Comparison of ENCODE assay signal across 8 cellular contexts in the genomic region with DNA sequence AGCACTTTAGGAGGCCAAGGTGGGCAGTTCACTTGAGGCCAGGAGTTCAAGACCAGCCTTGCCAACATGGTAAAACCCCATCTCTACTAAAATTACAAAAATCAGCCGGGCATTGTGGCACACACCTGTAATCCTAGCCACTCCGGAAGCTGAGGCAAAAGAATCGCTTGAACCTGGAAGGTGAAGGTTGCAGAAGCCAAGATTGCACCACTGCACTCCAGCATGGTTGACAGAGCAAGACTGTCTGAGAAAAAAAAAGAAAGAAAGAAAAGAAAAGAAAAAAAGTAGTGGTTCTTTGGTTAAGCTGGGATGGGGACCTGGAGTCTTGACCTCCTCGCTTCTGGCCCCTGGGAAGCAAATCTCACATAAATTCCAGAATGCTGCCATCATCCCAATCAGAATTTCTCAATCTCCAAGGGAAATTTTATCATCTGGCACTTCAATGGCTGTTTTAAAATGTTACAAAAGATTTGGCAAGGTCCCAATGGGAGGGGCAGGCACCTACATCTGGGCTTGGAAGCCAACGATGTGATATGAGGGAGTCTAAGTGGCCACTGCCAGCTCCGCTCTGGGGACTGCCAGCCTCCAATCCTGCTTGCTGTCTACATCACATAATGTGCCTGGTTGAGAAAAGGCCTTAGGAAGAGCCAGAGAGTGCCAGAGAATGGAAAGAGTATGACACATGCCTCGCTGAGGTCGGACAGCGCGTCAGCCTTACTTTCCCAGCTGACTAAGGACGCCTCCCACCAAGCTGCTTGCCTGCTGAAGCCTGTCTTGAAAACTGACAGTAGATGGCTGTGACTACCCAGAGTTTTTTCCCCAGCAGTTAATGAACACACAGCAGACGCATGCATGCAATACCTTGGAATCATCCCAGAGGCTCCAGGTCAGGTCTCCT. TPM values are rescaled to one million over a fixed set of nuclear protein-coding genes. Genes with fewer than 3 reads are reported as not detected.
A peak's percentile ranks its signal among the peaks of the same experiment; 100 is the strongest.
DNase-seq lines count a peak whose midpoint lies in the region; ATAC-seq, FAIRE-seq and TF ChIP-seq lines count a peak whose summit lies in the region.

No MANE protein-coding gene starts in this region.

- H3K27ac ChIP-seq in HepG2 (ENCODE audit: extremely low read length, insufficient read depth, low read length) (no peak overlapping the region), tibial artery (peak overlapping the region; percentile 35 to 61)

- H3K4me3 ChIP-seq in astrocyte of the spinal cord (ENCODE audit: low read depth, low read length), result no peak overlapping the region
- H3K4me3 ChIP-seq in HepG2 (replicated peaks in 1 of 3; ENCODE audit: insufficient read depth in 1 of 3, low read depth in 2 of 3, low read length in 3 of 3), result peak overlapping the region; percentile 6 to 53 (median 35); a peak in 3 of 6 replicates
- H3K4me3 ChIP-seq in tibial artery, result no peak overlapping the region

- peak overlapping the region; percentile 71 for H3K4me2 ChIP-seq in HepG2 (ENCODE audit: low read depth, low read length)

- no peaks in the 10 kb centered on the region for H3K79me2 ChIP-seq in HepG2 (ENCODE audit: insufficient read depth, low read length)

- in situ Hi-C loops in astrocyte of the spinal cord (cut with HindIII; ENCODE audit: low sequenced_read_pairs) (no loop called here), HepG2 (cut with HindIII; ENCODE audit: extremely low pct_ligation_motif_present, low pct_unique_long_range_greater_than_20kb) (no loop called here), GM13976 (cut with MboI; ENCODE audit: low sequenced_read_pairs, unreplicated experiment) (no loop called here)

- DNase-seq in astrocyte of the spinal cord (ENCODE audit: low read depth, low spot score) (peak; percentile 97), HepG2 (ENCODE audit: low spot score) (peak; percentile 72), tibial artery (peak; percentile 82 to 92), GM13976 (ENCODE audit: low spot score) (no peak), HEK293T (ENCODE audit: extremely low spot score) (no peak), SHP77 (lab: John Stamatoyannopoulos, UW) (no peak)

- peak; percentile 87 for ATAC-seq in HepG2
- no peak for ATAC-seq in HG03135 (IDR thresholded peaks at IDR 0.05; ENCODE audit: unreplicated experiment)

- no peak for TF ChIP-seq POLR2A in HepG2 (IDR thresholded peaks at IDR 0.05; ENCODE audit: insufficient read depth in 1 of 2, low read depth in 2 of 2, low read length in 2 of 2)

- H4K20me1 ChIP-seq in HepG2 (ENCODE audit: insufficient read depth, low read length), result no peaks in the 10 kb centered on the region

- POLR2A ChIA-PET in HepG2 (lab: Yijun Ruan, JAX), result interaction anchor here (1.0 to 3.6 kb wide), 10 partner anchors 11 to 189 kb away, joined by 3 to 41 read pairs (median 6); a partner anchor contains a TSS
- POLR2A ChIA-PET in HEK293T (lab: Yijun Ruan, JAX), result interaction anchor here (0.8 to 1.2 kb wide), 3 partner anchors 12 to 37 kb away, joined by 4 to 6 read pairs (median 5); no protein-coding TSS in a partner anchor

- WGBS in HepG2 (ENCODE audit: low lambda C conversion rate), result 14% methylated on average over 10 of the region's 12 CpGs

- H3K4me1 ChIP-seq in HepG2 (ENCODE audit: insufficient read depth, low read length), result peaks cover 67% of the 10 kb centered on the region
- H3K4me1 ChIP-seq in tibial artery, result peaks cover 0 to 31% (median 19%) of the 10 kb centered on the region in 4 donors

- H2AFZ ChIP-seq in HepG2 (ENCODE audit: low read length), result peak overlapping the region; percentile 17

- peak overlapping the region; percentile 37 for H3K9ac ChIP-seq in HepG2 (ENCODE audit: insufficient read depth, low read depth, low read length)

- TF ChIP-seq RAD21 in Ishikawa (IDR thresholded peaks at IDR 0.05; ENCODE audit: low read depth) (no peak), HepG2 (CRISPR knock-in tag; IDR thresholded peaks at IDR 0.05) (no peak)

- H3K9me3 ChIP-seq in HepG2 (ENCODE audit: low read length) (no peaks in the 10 kb centered on the region), tibial artery (no peaks in the 10 kb centered on the region)

- BruUV-seq in HepG2 (replicated peaks; lab: Mats Ljungman, UMichigan), result no TSS peak

- FAIRE-seq in HepG2 (lab: Jason Lieb, UNC), result peak; percentile 62

- H3K36me3 ChIP-seq in HepG2 (replicated peaks in 1 of 2; ENCODE audit: control insufficient read depth in 1 of 2, insufficient read depth in 2 of 2, low read length in 2 of 2) (no peaks in the 10 kb centered on the region), tibial artery (no peaks in the 10 kb centered on the region)

- intact Hi-C loops in HepG2 (cut with micrococcal nuclease; ENCODE audit: unreplicated experiment) (loop anchor here (5.0 kb wide), 2 partner anchors 33 to 37 kb away; no protein-coding TSS in a partner anchor), tibial artery (cut with DNase I; ENCODE audit: low total_unique reads) (no loop called here)

- H3K27me3 ChIP-seq in HepG2 (ENCODE audit: control insufficient read depth in 1 of 2, insufficient read depth in 2 of 2, low read length in 2 of 2) (peaks cover 0 to 5% of the 10 kb centered on the region in 2 experiments; a peak in 1 of 5 replicates), tibial artery (no peaks in the 10 kb centered on the region)

- TF ChIP-seq CTCF in astrocyte of the spinal cord (IDR thresholded peaks at IDR 0.05; ENCODE audit: low read depth, low read length) (peak; percentile 14), HepG2 (CRISPR knock-in tag; IDR thresholded peaks at IDR 0.05) (peak; percentile 43), tibial artery (IDR thresholded peaks at IDR 0.05) (no peak), GM13976 (IDR thresholded peaks at IDR 0.05; ENCODE audit: borderline replicate concordance, control extremely low read depth, extremely low read depth, insufficient read depth, missing control alignments) (no peak)

- TF ChIP-seq EP300 in Ishikawa (IDR thresholded peaks at IDR 0.05; ENCODE audit: borderline replicate concordance), result peak; percentile 84
- no peak for TF ChIP-seq EP300 in HepG2 (IDR thresholded peaks at IDR 0.05; ENCODE audit: low read depth in 2 of 2, low read length in 2 of 2)
- TF ChIP-seq EP300 in HepG2 (CRISPR knock-in tag; IDR thresholded peaks at IDR 0.05; ENCODE audit: borderline replicate concordance), result no peak

- CTCF ChIA-PET in HepG2 (lab: Yijun Ruan, JAX; ENCODE audit: low intra/inter-chr PET ratio, low total read pairs), result interaction anchor here (1.4 kb wide), 1 partner anchor 37 kb away, joined by 4 read pairs; no protein-coding TSS in a partner anchor
- CTCF ChIA-PET in HEK293T (lab: Yijun Ruan, JAX), result interaction anchor here (0.6 to 1.4 kb wide), 7 partner anchors 8 to 86 kb away, joined by 3 to 5 read pairs (median 3); no protein-coding TSS in a partner anchor

TF ChIP-seq in Ishikawa, 13 proteins besides CTCF, POLR2A, EP300 and RAD21 (continues in another document):
- TF ChIP-seq EGR1 (IDR thresholded peaks at IDR 0.05) (no peak), NFIC (IDR thresholded peaks at IDR 0.05) (peak; percentile 91)

TF ChIP-seq in HepG2, 621 proteins besides CTCF, POLR2A, EP300 and RAD21 (continues in another document):
- TF ChIP-seq ZNF274 (CRISPR knock-in tag; IDR thresholded peaks at IDR 0.05) (no peak), XRCC5 (optimal IDR thresholded peaks at IDR 0.05; ENCODE audit: low read length) (peak; percentile 40), FOSL2 (CRISPR knock-in tag; IDR thresholded peaks at IDR 0.05) (peak; percentile 34; the same call in 1 of the 2 replicates), SMC3 (IDR thresholded peaks at IDR 0.05; ENCODE audit: low read length) (peak; percentile 12; the same call in 1 of the 2 replicates), TGIF2 (CRISPR knock-in tag; IDR thresholded peaks at IDR 0.05) (peak; percentile 71; the same call in 1 of the 2 replicates)

TF ChIP-seq in HEK293T, 16 proteins besides CTCF, POLR2A, EP300 and RAD21:
- TF ChIP-seq LEF1 (IDR thresholded peaks at IDR 0.05; ENCODE audit: borderline replicate concordance) (no peak), BHLHE40 (IDR thresholded peaks at IDR 0.05; ENCODE audit: borderline replicate concordance) (no peak), SUZ12 (IDR thresholded peaks at IDR 0.05) (no peak), TARDBP (IDR thresholded peaks at IDR 0.05) (no peak), ARNT (IDR thresholded peaks at IDR 0.05) (no peak), NFRKB (IDR thresholded peaks at IDR 0.05) (no peak), ELF4 (IDR thresholded peaks at IDR 0.05) (no peak), CTBP1 (IDR thresholded peaks at IDR 0.05; ENCODE audit: borderline replicate concordance) (no peak)

RNA-seq across cellular contexts. Expression of a gene that starts 42.1 kb away (rescaled TPM):
- 251 and 524 TPM in 2 replicates for total RNA-seq in HepG2 (2016; rRNA removed; fragmentation: Illumina TruSeq; extraction: Trizol)
- 34.2 and 43.4 TPM in 2 replicates for total RNA-seq in HepG2 (2016; cell fraction: cytosol; rRNA removed; fragmentation: Illumina TruSeq; extraction: Trizol; ENCODE audit: low read depth)
- 284 and 524 TPM in 2 replicates for total RNA-seq in HepG2 (2016; cell fraction: insoluble cytoplasmic fraction; rRNA removed; fragmentation: Illumina TruSeq; extraction: Trizol)
- 119 and 121 TPM in 2 replicates for total RNA-seq in HepG2 (2016; cell fraction: membrane; rRNA removed; fragmentation: Illumina TruSeq; extraction: Trizol)
- total RNA-seq in HepG2 (2016; cell fraction: nucleus; rRNA removed; fragmentation: Illumina TruSeq; extraction: Trizol), result 114 and 119 TPM in 2 replicates
- polyA plus RNA-seq in HepG2 (2011; rRNA removed), result 217 and 307 TPM in 2 replicates
- 155 and 238 TPM in 2 replicates for polyA plus RNA-seq in HepG2 (2011; cell fraction: cytosol; rRNA removed)
- 51.6 and 71.1 TPM in 2 replicates for polyA plus RNA-seq in HepG2 (2011; cell fraction: nucleus; rRNA removed)
- polyA plus RNA-seq in HepG2 (2012), result 199 and 240 TPM in 2 replicates
- polyA plus RNA-seq in HepG2 (2016; cell fraction: cytosol; fragmentation: Illumina TruSeq; extraction: Trizol; ENCODE audit: low read depth), result 47.7 and 66.3 TPM in 2 replicates
- 592 and 651 TPM in 2 replicates for polyA plus RNA-seq in HepG2 (2016; cell fraction: insoluble cytoplasmic fraction; fragmentation: Illumina TruSeq; extraction: Trizol; ENCODE audit: low read depth)
- 142 and 155 TPM in 2 replicates for polyA plus RNA-seq in HepG2 (2016; cell fraction: membrane; fragmentation: Illumina TruSeq; extraction: Trizol; ENCODE audit: low read depth)
- polyA plus RNA-seq in HepG2 (2016; cell fraction: nucleus; fragmentation: Illumina TruSeq; extraction: Trizol; ENCODE audit: insufficient read depth, low read depth), result 229 and 237 TPM in 2 replicates
- 170 and 215 TPM in 2 replicates for polyA minus RNA-seq in HepG2 (2011; rRNA and poly(A)+ RNA removed; ENCODE audit: low replicate concordance)
- polyA minus RNA-seq in HepG2 (2011; cell fraction: cytosol; rRNA and poly(A)+ RNA removed), result 83.5 and 103 TPM in 2 replicates
- polyA minus RNA-seq in HepG2 (2011; cell fraction: nucleus; rRNA and poly(A)+ RNA removed), result 38.2 and 45.3 TPM in 2 replicates

Comparison
In these comparisons a context has a peak if more than half of its experiments do, and no peak if none do; other contexts are left out.
1. DNase-seq: peak in astrocyte of the spinal cord (single experiment), HepG2 (single experiment) and tibial artery (2 of 2); none in GM13976 (single experiment), HEK293T (single experiment) and SHP77 (0 of 2).
2. H3K4me3 ChIP-seq: peak in HepG2 (3 of 3); none in astrocyte of the spinal cord (single experiment) and tibial artery (0 of 2).
3. CTCF ChIP-seq: peak in astrocyte of the spinal cord (single experiment) and HepG2 (single experiment); none in tibial artery (0 of 2) and GM13976 (single experiment).